In genomic region chr21:17550671-17551308, GRCh38 we compare ENCODE assay signal across 13 cellular contexts.
"Had no signal": no experiment of that assay in that cellular context is flagged by ENCODE, and none has a peak within 500 bp of the region (broad histone marks: within the 10 kb centered on the region; RNA-seq: fewer than 3 reads in every experiment).

No MANE protein-coding gene starts in this region.

- DNase-seq: activated gamma-delta T cell; activated naive CD8-positive, alpha-beta T cell treated with anti-CD3 and anti-CD28 coated beads, Interleukin-2, amount 10 ng/mL, durations not matched to agents 7 days and 5 days; activated T-cell treated with anti-CD3 and anti-CD28 coated beads, Interleukin-2, amount 50 U/mL, for 48 hours; aorta; endodermal cell; foreskin melanocyte; kidney; stimulated activated CD4-positive, alpha-beta T cell treated with anti-CD3 and anti-CD28 coated beads, Interleukin-12 subunit alpha, Interleukin-12 subunit beta, amount 100 ng/mL, for 4 hours; stimulated activated CD4-positive, alpha-beta T cell treated with anti-CD3 and anti-CD28 coated beads, Interleukin-4, amount 100 ng/mL, for 1 hour; stimulated activated CD8-positive, alpha-beta memory T cell treated with anti-CD3 and anti-CD28 coated beads, Interleukin-4, amount 100 ng/mL, for 48 hours; SW 1271 had no signal

- H3K4me3 ChIP-seq: thoracic aorta had no signal

- H3K9me3 ChIP-seq: thoracic aorta had no signal

- H3K36me3 ChIP-seq: thoracic aorta had no signal

- H3K27ac ChIP-seq: thoracic aorta had no signal

- ATAC-seq: esophagus mucosa had no signal
